ENCODE assay signal across 9 cellular contexts in genomic region chr11:66045177-66045639, GRCh38. TPM values are rescaled to one million over a fixed set of nuclear protein-coding genes. Genes with fewer than 3 reads are reported as not detected.
A peak's percentile ranks its signal among the peaks of the same experiment; 100 is the strongest.
DNase-seq lines count a peak whose midpoint lies in the region; ATAC-seq, FAIRE-seq and TF ChIP-seq lines count a peak whose summit lies in the region.
"Had no signal": no experiment of that assay in that cellular context is flagged by ENCODE, and none has a peak within 500 bp of the region (broad histone marks: within the 10 kb centered on the region; RNA-seq: fewer than 3 reads in every experiment).

No MANE protein-coding gene starts in this region.

- dilution Hi-C loops in mammary epithelial cell (cut with HindIII; ENCODE audit: low sequenced_read_pairs) (no loop called here), keratinocyte (cut with MboI; ENCODE audit: extremely low pct_ligation_motif_present, low sequenced_read_pairs) (no loop called here)

- peak; percentile 79 to 94 for TF ChIP-seq CTCF in mammary epithelial cell (conservative IDR thresholded peaks at IDR 0.05 in 1 of 2, IDR thresholded peaks at IDR 0.05 in 1 of 2; ENCODE audit: extremely low read depth in 1 of 2, insufficient read depth in 1 of 2, low read depth in 1 of 2, low read length in 2 of 2)
- peak; percentile 89 to 98 (median 90) for TF ChIP-seq CTCF in keratinocyte (optimal IDR thresholded peaks at IDR 0.05 in 1 of 3, IDR thresholded peaks at IDR 0.05 in 1 of 3, conservative IDR thresholded peaks at IDR 0.05 in 1 of 3; ENCODE audit: extremely low read depth in 1 of 3, insufficient read depth in 2 of 3, low read length in 3 of 3)

- H2AFZ ChIP-seq in mammary epithelial cell (ENCODE audit: low read depth, low read length) = no peak overlapping the region
- H2AFZ ChIP-seq in keratinocyte (ENCODE audit: control insufficient read depth, low read length) = no peak overlapping the region

- POLR2A ChIA-PET in HEK293T (lab: Yijun Ruan, JAX) = interaction anchor here (0.8 to 1.3 kb wide), 4 partner anchors 9 to 154 kb away, joined by 3 to 5 read pairs (median 4); partner anchors contain the start of genes BANF1, CCDC85B and EIF1AD

- BruUV-seq in mammary epithelial cell (replicated peaks; lab: Mats Ljungman, UMichigan) = no TSS peak

- CTCF ChIA-PET in HEK293T (lab: Yijun Ruan, JAX) = interaction anchor here (0.6 to 2.2 kb wide), 10 partner anchors 9 to 157 kb away, joined by 3 to 11 read pairs (median 6); partner anchors contain the start of genes FIBP and PACS1
- CTCF ChIA-PET in mammary epithelial cell (lab: Charles Lee; ENCODE audit: low non-redundant PET) = interaction anchor here (0.6 kb wide), 2 partner anchors 147 to 733 kb away, joined by 3 to 8 read pairs; no protein-coding TSS in a partner anchor

- no peaks in the 10 kb centered on the region for H3K9me1 ChIP-seq in keratinocyte (ENCODE audit: control insufficient read depth, extremely low read depth, insufficient read depth, low read length)

- no peaks in the 10 kb centered on the region for H3K79me2 ChIP-seq in mammary epithelial cell (ENCODE audit: insufficient read depth, low read length)
- no peaks in the 10 kb centered on the region for H3K79me2 ChIP-seq in keratinocyte (ENCODE audit: control insufficient read depth, insufficient read depth, low read length)

- no peaks in the 10 kb centered on the region for H3K27me3 ChIP-seq in mammary epithelial cell (ENCODE audit: insufficient read depth, low read length)
- H3K27me3 ChIP-seq in keratinocyte (ENCODE audit: control insufficient read depth, extremely low read depth, insufficient read depth, low read length) = peaks cover 11% of the 10 kb centered on the region

- intact Hi-C loops in mammary epithelial cell (cut with micrococcal nuclease) = loop anchor here (1.0 kb wide), 1 partner anchor 44 kb away; no protein-coding TSS in a partner anchor

- H3K9ac ChIP-seq in mammary epithelial cell (ENCODE audit: insufficient read depth, low read length) (no peak overlapping the region), keratinocyte (ENCODE audit: control insufficient read depth, extremely low read depth, insufficient read depth, low read length) (no peak overlapping the region)

- H3K4me3 ChIP-seq in mammary epithelial cell (replicated peaks in 1 of 3; ENCODE audit: insufficient read depth in 1 of 3, low read depth in 2 of 3, low read length in 3 of 3) (no peak overlapping the region), keratinocyte (ENCODE audit: control insufficient read depth in 2 of 3, extremely low read depth in 1 of 3, insufficient read depth in 2 of 3, low read depth in 1 of 3, low read length in 3 of 3) (no peak overlapping the region)

- no peak overlapping the region for H3K4me2 ChIP-seq in mammary epithelial cell (ENCODE audit: insufficient read depth, low read depth, low read length)
- H3K4me2 ChIP-seq in keratinocyte (ENCODE audit: control insufficient read depth, extremely low read depth, insufficient read depth, low read depth, low read length) = no peak overlapping the region

- peak; percentile 93 for DNase-seq in D341Med (ENCODE audit: low spot score)
- peak; percentile 90 for DNase-seq in HEK293T (ENCODE audit: extremely low spot score)
- DNase-seq in NCI-H345 treated with DMSO at 0.1 percent for 48 hours (lab: John Stamatoyannopoulos, UW; ENCODE audit: unreplicated experiment) = peak; percentile 75
- peak; percentile 71 for DNase-seq in activated CD4-positive, CD25-positive, alpha-beta regulatory T cell treated with anti-CD3 and anti-CD28 coated beads, Interleukin-2, amount 50 U/mL, for 16 hours (ENCODE audit: low read depth, low spot score)
- peak; percentile 40 for DNase-seq in mammary epithelial cell
- no peak for DNase-seq in keratinocyte (ENCODE audit: low read depth, low spot score)
- peak; percentile 70 to 78 for DNase-seq in stimulated activated CD4-positive, alpha-beta T cell treated with anti-CD3 and anti-CD28 coated beads, Interleukin-1b, Interleukin-23, amount 100 ng/mL, for 1 hour (ENCODE audit: low read depth in 2 of 2)

- H3K36me3 ChIP-seq in mammary epithelial cell (ENCODE audit: insufficient read depth, low read length) = no peaks in the 10 kb centered on the region
- no peaks in the 10 kb centered on the region for H3K36me3 ChIP-seq in keratinocyte (ENCODE audit: control insufficient read depth in 2 of 2, extremely low read depth in 1 of 2, insufficient read depth in 2 of 2, low read length in 2 of 2)

- H4K20me1 ChIP-seq in mammary epithelial cell (ENCODE audit: insufficient read depth, low read length) (no peaks in the 10 kb centered on the region), keratinocyte (ENCODE audit: control insufficient read depth, extremely low read depth, insufficient read depth, low read length) (no peaks in the 10 kb centered on the region)

- FAIRE-seq in keratinocyte (lab: Jason Lieb, UNC) = peak; percentile 60

- H3K9me3 ChIP-seq in mammary epithelial cell (replicated peaks; ENCODE audit: insufficient read depth, low read length) (no peaks in the 10 kb centered on the region), keratinocyte (ENCODE audit: control insufficient read depth, low read depth, low read length) (no peaks in the 10 kb centered on the region)

- H3K4me1 ChIP-seq in mammary epithelial cell (ENCODE audit: insufficient read depth, low read length) (no peaks in the 10 kb centered on the region), keratinocyte (ENCODE audit: control insufficient read depth, extremely low read depth, insufficient read depth, low read length) (no peaks in the 10 kb centered on the region)

- no peak for ATAC-seq in GM18519 (IDR thresholded peaks at IDR 0.05; ENCODE audit: low FRiP score, unreplicated experiment)

- in situ Hi-C loops in mammary epithelial cell (cut with MboI; ENCODE audit: low sequenced_read_pairs in 2 of 2) = no loop called here

- H3K27ac ChIP-seq in mammary epithelial cell (ENCODE audit: insufficient read depth, low read depth, low read length) = no peak overlapping the region
- no peak overlapping the region for H3K27ac ChIP-seq in keratinocyte (ENCODE audit: control insufficient read depth, insufficient read depth, low read length)

- WGBS in mammary epithelial cell (ENCODE audit: low coverage, missing lambda C conversion rate) = 19% methylated on average over 11 of the region's 11 CpGs

TF ChIP-seq in HEK293T, 16 proteins besides CTCF, POLR2A, EP300 and RAD21 (continues in another document):
- no peak for TF ChIP-seq LEF1 (IDR thresholded peaks at IDR 0.05; ENCODE audit: borderline replicate concordance)

RNA-seq across cellular contexts. Expression of gene GAL3ST3, which starts 3.8 kb away (rescaled TPM):
- under 1 TPM in 1 of 2 donors, not detected in 1; under 0.01 TPM for total RNA-seq in mammary epithelial cell
- not detected for polyA plus RNA-seq in mammary epithelial cell
- polyA minus RNA-seq in mammary epithelial cell = not detected
- not detected in 3 replicates for polyA plus RNA-seq in keratinocyte
- not detected for polyA plus RNA-seq in keratinocyte (2011; ENCODE audit: low read depth)
- polyA plus RNA-seq in keratinocyte (2011; cell fraction: cytosol; rRNA removed) = not detected in 2 replicates
- not detected in 2 replicates for polyA plus RNA-seq in keratinocyte (2011; cell fraction: nucleus; rRNA removed)
- 0.07 TPM in 1 of 2 replicates, not detected in the other for polyA plus RNA-seq in keratinocyte (2012; ENCODE audit: low replicate concordance)
- polyA minus RNA-seq in keratinocyte = not detected in 3 replicates
- polyA minus RNA-seq in keratinocyte (2011; cell fraction: cytosol; rRNA and poly(A)+ RNA removed) = not detected
- not detected in 2 replicates for polyA minus RNA-seq in keratinocyte (2011; cell fraction: nucleus; rRNA and poly(A)+ RNA removed)
- total RNA-seq: T-helper 1 cell treated with Interleukin-12 subunit alpha and Interleukin-12 subunit beta and Interleukin-4 antibody, amounts not matched to agents 30 ng/mL and 1 ng/mL, for 36 hours had no signal

RNA-seq across cellular contexts. Expression of gene SF3B2, which starts 7.0 kb away (rescaled TPM):
- total RNA-seq in mammary epithelial cell = 100 to 1,000 TPM; 128 to 189 TPM
- 101 TPM for polyA plus RNA-seq in mammary epithelial cell
- polyA minus RNA-seq in mammary epithelial cell = 169 TPM
- 41.9 to 121 TPM (median 73.0 TPM) in 3 replicates for polyA plus RNA-seq in keratinocyte
- 344 TPM for polyA plus RNA-seq in keratinocyte (2011; ENCODE audit: low read depth)
- 80.1 and 110 TPM in 2 replicates for polyA plus RNA-seq in keratinocyte (2011; cell fraction: cytosol; rRNA removed)
- 118 TPM in 2 replicates for polyA plus RNA-seq in keratinocyte (2011; cell fraction: nucleus; rRNA removed)
- 102 and 141 TPM in 2 replicates for polyA plus RNA-seq in keratinocyte (2012; ENCODE audit: low replicate concordance)
- 34.8 to 73.7 TPM (median 37.9 TPM) in 3 replicates for polyA minus RNA-seq in keratinocyte
- polyA minus RNA-seq in keratinocyte (2011; cell fraction: cytosol; rRNA and poly(A)+ RNA removed) = 52.9 TPM
- 27.6 and 43.1 TPM in 2 replicates for polyA minus RNA-seq in keratinocyte (2011; cell fraction: nucleus; rRNA and poly(A)+ RNA removed)

RNA-seq across cellular contexts. Expression of gene CATSPER1, which starts 18.9 kb away (rescaled TPM):
- total RNA-seq in mammary epithelial cell = under 1 TPM in 1 of 2 donors, not detected in 1; 0.61 TPM
- polyA plus RNA-seq in mammary epithelial cell (0.52 TPM), keratinocyte (0.07 TPM in 1 of 3 replicates, not detected in the others)
- polyA minus RNA-seq in mammary epithelial cell (not detected), keratinocyte (not detected in 3 replicates)
- polyA plus RNA-seq in keratinocyte (2011; ENCODE audit: low read depth) = not detected
- polyA plus RNA-seq in keratinocyte (2011; cell fraction: cytosol; rRNA removed) = not detected in 2 replicates
- polyA plus RNA-seq in keratinocyte (2011; cell fraction: nucleus; rRNA removed) = not detected in 2 replicates
- polyA plus RNA-seq in keratinocyte (2012; ENCODE audit: low replicate concordance) = 0.17 TPM in 1 of 2 replicates, not detected in the other
- not detected for polyA minus RNA-seq in keratinocyte (2011; cell fraction: cytosol; rRNA and poly(A)+ RNA removed)
- polyA minus RNA-seq in keratinocyte (2011; cell fraction: nucleus; rRNA and poly(A)+ RNA removed) = not detected in 2 replicates
- total RNA-seq: T-helper 1 cell treated with Interleukin-12 subunit alpha and Interleukin-12 subunit beta and Interleukin-4 antibody, amounts not matched to agents 30 ng/mL and 1 ng/mL, for 36 hours had no signal

RNA-seq across cellular contexts. Expression of gene PACS1, which starts 24.9 kb away (rescaled TPM):
- 10 to 100 TPM; 34.0 to 48.1 TPM for total RNA-seq in mammary epithelial cell
- 21.4 TPM for polyA plus RNA-seq in mammary epithelial cell
- polyA minus RNA-seq in mammary epithelial cell = 52.2 TPM
- 10.0 to 28.4 TPM (median 14.9 TPM) in 3 replicates for polyA plus RNA-seq in keratinocyte
- polyA plus RNA-seq in keratinocyte (2011; ENCODE audit: low read depth) = 16.8 TPM
- polyA plus RNA-seq in keratinocyte (2011; cell fraction: cytosol; rRNA removed) = 29.3 and 37.5 TPM in 2 replicates
- 37.5 and 40.4 TPM in 2 replicates for polyA plus RNA-seq in keratinocyte (2011; cell fraction: nucleus; rRNA removed)
- 13.9 and 37.6 TPM in 2 replicates for polyA plus RNA-seq in keratinocyte (2012; ENCODE audit: low replicate concordance)
- polyA minus RNA-seq in keratinocyte = 31.0 to 109 TPM (median 49.4 TPM) in 3 replicates
- 54.3 TPM for polyA minus RNA-seq in keratinocyte (2011; cell fraction: cytosol; rRNA and poly(A)+ RNA removed)
- polyA minus RNA-seq in keratinocyte (2011; cell fraction: nucleus; rRNA and poly(A)+ RNA removed) = 38.6 and 61.4 TPM in 2 replicates

RNA-seq across cellular contexts. Expression of gene CST6, which starts 33.4 kb away (rescaled TPM):
- 10 to 100 TPM in 1 of 2 donors, 1 to 10 TPM in 1; 1.3 to 21.5 TPM for total RNA-seq in mammary epithelial cell
- polyA plus RNA-seq in mammary epithelial cell (8.3 TPM), keratinocyte (1.4 to 2.3 TPM (median 1.7 TPM) in 3 replicates)
- polyA minus RNA-seq in mammary epithelial cell (not detected), keratinocyte (0.32 TPM in 1 of 3 replicates, not detected in the others)
- polyA plus RNA-seq in keratinocyte (2011; ENCODE audit: low read depth) = 27.8 TPM
- 3.3 and 4.9 TPM in 2 replicates for polyA plus RNA-seq in keratinocyte (2011; cell fraction: cytosol; rRNA removed)
- polyA plus RNA-seq in keratinocyte (2011; cell fraction: nucleus; rRNA removed) = 3.7 and 7.6 TPM in 2 replicates
- 2.0 and 195 TPM in 2 replicates for polyA plus RNA-seq in keratinocyte (2012; ENCODE audit: low replicate concordance)
- polyA minus RNA-seq in keratinocyte (2011; cell fraction: cytosol; rRNA and poly(A)+ RNA removed) = not detected
- 5.0 TPM in 1 of 2 replicates, not detected in the other for polyA minus RNA-seq in keratinocyte (2011; cell fraction: nucleus; rRNA and poly(A)+ RNA removed)
